ENCODE assay signal across 1 cellular context in the genomic region with DNA sequence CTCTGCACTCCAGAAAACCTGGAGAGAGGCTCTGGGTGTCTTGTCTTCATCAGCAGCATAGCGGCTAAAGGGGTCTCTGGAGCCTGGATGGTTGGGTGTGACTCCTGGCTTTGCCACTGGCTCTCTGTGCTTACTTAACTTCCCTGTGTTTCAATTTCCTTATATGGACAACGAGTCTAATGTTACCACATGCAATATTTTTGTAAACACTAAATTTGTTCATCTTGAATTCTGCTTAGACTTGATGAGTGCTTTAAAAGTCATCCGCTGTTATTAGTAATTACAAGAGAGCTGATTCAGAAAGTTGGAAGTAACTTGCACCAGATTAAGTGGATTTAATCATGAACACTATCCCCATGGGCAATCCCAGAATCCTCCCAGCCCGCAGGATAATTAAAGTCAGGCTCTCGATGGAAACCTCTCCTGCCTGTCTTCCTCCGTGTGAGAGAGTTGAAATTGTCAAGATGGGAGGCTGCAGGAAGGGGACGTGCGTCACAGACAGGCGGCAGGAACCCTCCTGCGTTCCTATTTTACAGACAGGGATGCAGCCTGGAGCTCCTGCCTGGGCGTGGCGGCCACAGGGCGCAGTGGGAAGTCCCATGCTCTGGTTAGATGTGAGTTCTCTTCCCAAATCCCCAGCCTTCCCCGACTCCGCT.
TF ChIP-seq lines count a peak whose summit lies in the region.

No MANE protein-coding gene starts in this region.

TF ChIP-seq in IMR-90, 13 proteins besides CTCF, POLR2A, EP300 and RAD21:
- TF ChIP-seq, protein P1, sequence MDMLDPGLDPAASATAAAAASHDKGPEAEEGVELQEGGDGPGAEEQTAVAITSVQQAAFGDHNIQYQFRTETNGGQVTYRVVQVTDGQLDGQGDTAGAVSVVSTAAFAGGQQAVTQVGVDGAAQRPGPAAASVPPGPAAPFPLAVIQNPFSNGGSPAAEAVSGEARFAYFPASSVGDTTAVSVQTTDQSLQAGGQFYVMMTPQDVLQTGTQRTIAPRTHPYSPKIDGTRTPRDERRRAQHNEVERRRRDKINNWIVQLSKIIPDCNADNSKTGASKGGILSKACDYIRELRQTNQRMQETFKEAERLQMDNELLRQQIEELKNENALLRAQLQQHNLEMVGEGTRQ (IDR thresholded peaks at IDR 0.05; ENCODE audit: low read depth, low read length), result no peak
- TF ChIP-seq MAFK (IDR thresholded peaks at IDR 0.05; ENCODE audit: low read depth, low read length) (no peak), CHD1 (IDR thresholded peaks at IDR 0.05; ENCODE audit: low read depth, low read length) (no peak), RCOR1 (IDR thresholded peaks at IDR 0.05; ENCODE audit: insufficient replicate concordance, low read length) (no peak), BHLHE40 (IDR thresholded peaks at IDR 0.05; ENCODE audit: low read depth, low read length) (no peak), FOS (IDR thresholded peaks at IDR 0.05; ENCODE audit: low read depth, low read length) (no peak)
